In genomic region chr5:80961376-80962281, GRCh38 we compare ENCODE assay signal across 9 cellular contexts. TPM values are rescaled to one million over a fixed set of nuclear protein-coding genes. Genes with fewer than 3 reads are reported as not detected.
DNase-seq lines count a peak whose midpoint lies in the region; ATAC-seq, FAIRE-seq and TF ChIP-seq lines count a peak whose summit lies in the region.
"Had no signal": no experiment of that assay in that cellular context is flagged by ENCODE, and none has a peak within 500 bp of the region (broad histone marks: within the 10 kb centered on the region; RNA-seq: fewer than 3 reads in every experiment).

No MANE protein-coding gene starts in this region.

- no peak for FAIRE-seq in HTR-8/SVneo (lab: Jason Lieb, UNC)

- H3K4me3 ChIP-seq in SJSA1 (peak overlapping the region; percentile 63), left lung (peak overlapping the region; percentile 45 to 48)

- H3K9me3 ChIP-seq in SJSA1 (replicated peaks) (no peaks in the 10 kb centered on the region), left lung (no peaks in the 10 kb centered on the region)

- DNase-seq in SJSA1 (ENCODE audit: low read depth in 1 of 2, low spot score in 2 of 2) (peak in 1 of 2 experiments; percentile 44), amniotic epithelial cell (ENCODE audit: low read depth) (peak; percentile 32), left lung (no peak), HTR-8/SVneo (ENCODE audit: insufficient read length, low spot score) (no peak), RPMI8226 (no peak), GM10248 (ENCODE audit: extremely low spot score) (no peak)
- peak; percentile 4 to 30 for DNase-seq in stimulated activated CD8-positive, alpha-beta memory T cell treated with anti-CD3 and anti-CD28 coated beads, Interleukin-15, amount 100 ng/mL, for 4 hours (ENCODE audit: low read depth in 2 of 2)

- H3K27me3 ChIP-seq in SJSA1 (replicated peaks) (no peaks in the 10 kb centered on the region), left lung (peaks cover 44 to 97% of the 10 kb centered on the region in 2 donors)

- H3K27ac ChIP-seq in SJSA1 (peak overlapping the region; percentile 46), left lung (peak overlapping the region; percentile 72 to 76)
- H3K27ac ChIP-seq: KMS-11 had no signal

- no peaks in the 10 kb centered on the region for H3K36me3 ChIP-seq in SJSA1
- H3K36me3 ChIP-seq in left lung, result no peaks in the 10 kb centered on the region

- intact Hi-C loops in left lung (cut with DNase I), result no loop called here

- ATAC-seq in left lung (peak; percentile 65), HG02870 (IDR thresholded peaks at IDR 0.05; ENCODE audit: unreplicated experiment) (no peak)

- TF ChIP-seq CTCF in left lung (IDR thresholded peaks at IDR 0.05), result no peak
- TF ChIP-seq CTCF in GM10248 (IDR thresholded peaks at IDR 0.05; ENCODE audit: control extremely low read depth, extremely low read depth, low read depth, missing control alignments), result no peak

- POLR2A ChIA-PET in GM10248 (lab: Yijun Ruan, JAX), result no interaction called here

- H3K4me1 ChIP-seq in SJSA1 (replicated peaks), result peaks cover 67% of the 10 kb centered on the region
- H3K4me1 ChIP-seq in left lung, result peaks cover 6 to 14% of the 10 kb centered on the region in 2 donors

- CTCF ChIA-PET in GM10248 (lab: Yijun Ruan, JAX), result no interaction called here

RNA-seq across cellular contexts. Expression of gene RASGRF2, which starts 1.5 kb away (rescaled TPM):
- 8.4 and 12.5 TPM in 2 replicates for total RNA-seq in SJSA1 (2014; rRNA removed; shearing (Covaris generic))
- 1 to 10 TPM; 7.0 to 7.5 TPM for total RNA-seq in left lung

Comparison
In these comparisons a context has a peak if more than half of its experiments do, and no peak if none do; other contexts are left out.
1. DNase-seq: peak in amniotic epithelial cell (single experiment) and stimulated activated CD8-positive, alpha-beta memory T cell treated with anti-CD3 and anti-CD28 coated beads, Interleukin-15, amount 100 ng/mL, for 4 hours (2 of 2); none in left lung (0 of 2), HTR-8/SVneo (single experiment), RPMI8226 (single experiment) and GM10248 (single experiment).